ENCODE assay signal across 18 cellular contexts in genomic region chr1:234840253-234840652, GRCh38.
DNase-seq lines count a peak whose midpoint lies in the region; ATAC-seq, FAIRE-seq and TF ChIP-seq lines count a peak whose summit lies in the region.
"Had no signal": no experiment of that assay in that cellular context is flagged by ENCODE, and none has a peak within 500 bp of the region (broad histone marks: within the 10 kb centered on the region; RNA-seq: fewer than 3 reads in every experiment).

No MANE protein-coding gene starts in this region.

- H3K9me3 ChIP-seq in HEK293 (ENCODE audit: control insufficient read depth, insufficient read depth, low read depth, low read length), result no peaks in the 10 kb centered on the region
- H3K9me3 ChIP-seq in osteoblast (ENCODE audit: low read depth, low read length), result no peaks in the 10 kb centered on the region
- H3K9me3 ChIP-seq in stomach, result no peaks in the 10 kb centered on the region
- H3K9me3 ChIP-seq: SJSA1 had no signal

- WGBS in stomach, 5 donors, result 84 to 94% (median 88%) methylated on average over 2 of the region's 2 CpGs

- ATAC-seq in activated CD8-positive, alpha-beta T cell treated with anti-CD3 and anti-CD28 coated beads, Interleukin-2, amount 10 ng/mL, durations not matched to agents 7 days and 5 days, result no peak
- ATAC-seq: GM23338 had no signal

- FAIRE-seq in HTR-8/SVneo (lab: Jason Lieb, UNC), result no peak
- FAIRE-seq: GM12891 had no signal

- no peaks in the 10 kb centered on the region for H3K9me3 Mint-ChIP-seq in activated T-cell treated with anti-CD3 and anti-CD28 coated beads, Interleukin-2, amount 50 U/mL, for 24 hours
- no peaks in the 10 kb centered on the region for H3K9me3 Mint-ChIP-seq in activated CD8-positive, alpha-beta T cell treated with anti-CD3 and anti-CD28 coated beads, Interleukin-2, amount 10 ng/mL, durations not matched to agents 7 days and 5 days (ENCODE audit: insufficient read depth)

- CTCF ChIA-PET in HEK293 (lab: Yijun Ruan, JAX), result interaction anchor here (1.3 kb wide), 1 partner anchor 10 kb away, joined by 6 read pairs; no protein-coding TSS in a partner anchor
- CTCF ChIA-PET in activated CD8-positive, alpha-beta T cell treated with anti-CD3 and anti-CD28 coated beads, Interleukin-2, amount 10 ng/mL, durations not matched to agents 7 days and 5 days (lab: Charles Lee), result interaction anchor here (0.9 to 1.2 kb wide), 2 partner anchors 70 to 93 kb away, joined by 3 read pairs; no protein-coding TSS in a partner anchor

- no peak overlapping the region for H3K4me3 Mint-ChIP-seq in activated T-cell treated with anti-CD3 and anti-CD28 coated beads, Interleukin-2, amount 50 U/mL, for 24 hours
- H3K4me3 Mint-ChIP-seq in activated CD8-positive, alpha-beta T cell treated with anti-CD3 and anti-CD28 coated beads, Interleukin-2, amount 10 ng/mL, durations not matched to agents 7 days and 5 days, result no peak overlapping the region
- H3K4me3 Mint-ChIP-seq: GM23338 had no signal

- H3K4me1 ChIP-seq in HEK293 (ENCODE audit: control insufficient read depth, insufficient read depth, low read length) (peaks cover 10% of the 10 kb centered on the region; the same call in 1 of the 2 replicates), osteoblast (ENCODE audit: insufficient read depth, low read length) (peaks cover 47% of the 10 kb centered on the region), stomach (peaks cover 2 to 49% (median 8%) of the 10 kb centered on the region in 4 donors)

- H3K79me2 ChIP-seq in osteoblast (ENCODE audit: insufficient read depth, low read length), result no peaks in the 10 kb centered on the region

- no peak for TF ChIP-seq EP300 in stomach (IDR thresholded peaks at IDR 0.05)

- no peaks in the 10 kb centered on the region for H3K27me3 Mint-ChIP-seq in activated T-cell treated with anti-CD3 and anti-CD28 coated beads, Interleukin-2, amount 50 U/mL, for 24 hours
- no peaks in the 10 kb centered on the region for H3K27me3 Mint-ChIP-seq in activated CD8-positive, alpha-beta T cell treated with anti-CD3 and anti-CD28 coated beads, Interleukin-2, amount 10 ng/mL, durations not matched to agents 7 days and 5 days (ENCODE audit: low read depth)

- TF ChIP-seq CTCF in HEK293 (tag by site-specific recombination; IDR thresholded peaks at IDR 0.05), result no peak
- no peak for TF ChIP-seq CTCF in osteoblast (IDR thresholded peaks at IDR 0.05; ENCODE audit: extremely low read depth, low read depth, low read length)
- TF ChIP-seq CTCF in GM10266 (IDR thresholded peaks at IDR 0.05; ENCODE audit: control insufficient read depth, insufficient read depth, low read depth, missing control alignments), result no peak
- TF ChIP-seq CTCF in stomach (IDR thresholded peaks at IDR 0.05), result no peak

- no peak overlapping the region for H3K4me2 ChIP-seq in osteoblast (ENCODE audit: insufficient read depth, low read length)
- H3K4me2 ChIP-seq: GM23338 had no signal

- DNase-seq in activated T-cell treated with anti-CD3 and anti-CD28 coated beads, Interleukin-2, amount 50 U/mL, for 24 hours, result no peak
- no peak for DNase-seq in activated T-cell treated with anti-CD3 and anti-CD28 coated beads, Interleukin-2, amount 50 U/mL, for 1 hour
- no peak for DNase-seq in activated CD8-positive, alpha-beta T cell treated with anti-CD3 and anti-CD28 coated beads, Interleukin-2, amount 10 ng/mL, durations not matched to agents 7 days and 5 days
- DNase-seq in osteoblast (ENCODE audit: insufficient read length, low spot score, missing footprints) (peak; percentile 39), GM10266 (ENCODE audit: extremely low spot score) (no peak), HTR-8/SVneo (ENCODE audit: insufficient read length, low spot score) (no peak), stomach (no peak)
- DNase-seq: C1 segment of cervical spinal cord, COR-L47, KG1, NCI-H1048, NCI-H1694 treated with DMSO at 0.1 percent for 48 hours, NCI-H2171, SW 1271 had no signal

- no peak overlapping the region for H2AFZ ChIP-seq in osteoblast (ENCODE audit: low read length)
- H2AFZ ChIP-seq: GM23338 had no signal

- POLR2A ChIA-PET in HEK293 (lab: Yijun Ruan, JAX), result interaction anchor here (1.2 kb wide), 1 partner anchor 116 kb away, joined by 3 read pairs; no protein-coding TSS in a partner anchor
- POLR2A ChIA-PET in activated CD8-positive, alpha-beta T cell treated with anti-CD3 and anti-CD28 coated beads, Interleukin-2, amount 10 ng/mL, durations not matched to agents 7 days and 5 days (lab: Charles Lee), result interaction anchor here (6.7 kb wide), 1 partner anchor 229 kb away, joined by 65 read pairs; the partner anchor contains the start of gene IRF2BP2

- intact Hi-C loops in stomach (cut with DNase I; ENCODE audit: low total_unique reads), result no loop called here

- H3K4me3 ChIP-seq in HEK293 (ENCODE audit: low read depth, low read length), result no peak overlapping the region
- H3K4me3 ChIP-seq in osteoblast (ENCODE audit: insufficient read depth, low read length), result no peak overlapping the region
- no peak overlapping the region for H3K4me3 ChIP-seq in stomach
- H3K4me3 ChIP-seq: GM23338, SJSA1 had no signal

- peaks cover 63% of the 10 kb centered on the region for H3K4me1 Mint-ChIP-seq in activated T-cell treated with anti-CD3 and anti-CD28 coated beads, Interleukin-2, amount 50 U/mL, for 24 hours (ENCODE audit: low read depth)
- peaks cover 71% of the 10 kb centered on the region for H3K4me1 Mint-ChIP-seq in activated CD8-positive, alpha-beta T cell treated with anti-CD3 and anti-CD28 coated beads, Interleukin-2, amount 10 ng/mL, durations not matched to agents 7 days and 5 days (ENCODE audit: low read depth)

- H3K36me3 ChIP-seq in HEK293 (ENCODE audit: control insufficient read depth in 2 of 2, insufficient read depth in 1 of 2, low read length in 2 of 2) (no peaks in the 10 kb centered on the region), osteoblast (ENCODE audit: insufficient read depth, low read length) (no peaks in the 10 kb centered on the region), stomach (no peaks in the 10 kb centered on the region)
- H3K36me3 ChIP-seq: SJSA1 had no signal

- no peaks in the 10 kb centered on the region for H4K20me1 ChIP-seq in osteoblast (ENCODE audit: insufficient read depth, low read length)

- TF ChIP-seq POLR2A in stomach (IDR thresholded peaks at IDR 0.05), result no peak

- H3K36me3 Mint-ChIP-seq in activated T-cell treated with anti-CD3 and anti-CD28 coated beads, Interleukin-2, amount 50 U/mL, for 24 hours (ENCODE audit: low read depth), result no peaks in the 10 kb centered on the region
- no peaks in the 10 kb centered on the region for H3K36me3 Mint-ChIP-seq in activated CD8-positive, alpha-beta T cell treated with anti-CD3 and anti-CD28 coated beads, Interleukin-2, amount 10 ng/mL, durations not matched to agents 7 days and 5 days (ENCODE audit: low read depth)

- H3K27me3 ChIP-seq in osteoblast (ENCODE audit: insufficient read depth, low read length), result no peaks in the 10 kb centered on the region
- no peaks in the 10 kb centered on the region for H3K27me3 ChIP-seq in stomach
- H3K27me3 ChIP-seq: SJSA1 had no signal

- H3K27ac ChIP-seq in HEK293 (ENCODE audit: extremely low read depth, low read depth, low read length), result no peak overlapping the region
- H3K27ac ChIP-seq in osteoblast (ENCODE audit: low read depth, low read length), result peak overlapping the region; percentile 66
- no peak overlapping the region for H3K27ac ChIP-seq in stomach
- H3K27ac ChIP-seq: SJSA1 had no signal

- H3K27ac Mint-ChIP-seq in activated T-cell treated with anti-CD3 and anti-CD28 coated beads, Interleukin-2, amount 50 U/mL, for 24 hours, result peak overlapping the region; percentile 47
- peak overlapping the region; percentile 17 for H3K27ac Mint-ChIP-seq in activated CD8-positive, alpha-beta T cell treated with anti-CD3 and anti-CD28 coated beads, Interleukin-2, amount 10 ng/mL, durations not matched to agents 7 days and 5 days
- H3K27ac Mint-ChIP-seq: GM23338 had no signal

TF ChIP-seq in HEK293, 187 proteins besides CTCF, POLR2A, EP300 and RAD21:
- TF ChIP-seq GLIS1 (tag by site-specific recombination; IDR thresholded peaks at IDR 0.05), result peak; percentile 38; the same call in 1 of the 2 replicates
- no peak for TF ChIP-seq ZNF10 (tag by site-specific recombination; IDR thresholded peaks at IDR 0.05)
- TF ChIP-seq ZNF302 (tag by site-specific recombination; IDR thresholded peaks at IDR 0.05; ENCODE audit: low read depth), result no peak
- TF ChIP-seq ZNF24 (tag by site-specific recombination; IDR thresholded peaks at IDR 0.05), result no peak
- TF ChIP-seq ZNF248 (tag by site-specific recombination; IDR thresholded peaks at IDR 0.05), result no peak
- no peak for TF ChIP-seq ZNF600 (tag by site-specific recombination; IDR thresholded peaks at IDR 0.05)
- TF ChIP-seq ZBTB1 (tag by site-specific recombination; IDR thresholded peaks at IDR 0.05), result no peak
- TF ChIP-seq OSR2 (tag by site-specific recombination; IDR thresholded peaks at IDR 0.05), result peak; percentile 30; the same call in 1 of the 2 replicates
- no peak for TF ChIP-seq ZNF501 (tag by site-specific recombination; IDR thresholded peaks at IDR 0.05)
- no peak for TF ChIP-seq ZNF335 (tag by site-specific recombination; conservative IDR thresholded peaks at IDR 0.05)
- TF ChIP-seq ZNF704 (tag by site-specific recombination; IDR thresholded peaks at IDR 0.05), result no peak
TF ChIP-seq in HEK293: peak in this region for 2.
